ENCODE assay signal across 27 cellular contexts in the genomic region with DNA sequence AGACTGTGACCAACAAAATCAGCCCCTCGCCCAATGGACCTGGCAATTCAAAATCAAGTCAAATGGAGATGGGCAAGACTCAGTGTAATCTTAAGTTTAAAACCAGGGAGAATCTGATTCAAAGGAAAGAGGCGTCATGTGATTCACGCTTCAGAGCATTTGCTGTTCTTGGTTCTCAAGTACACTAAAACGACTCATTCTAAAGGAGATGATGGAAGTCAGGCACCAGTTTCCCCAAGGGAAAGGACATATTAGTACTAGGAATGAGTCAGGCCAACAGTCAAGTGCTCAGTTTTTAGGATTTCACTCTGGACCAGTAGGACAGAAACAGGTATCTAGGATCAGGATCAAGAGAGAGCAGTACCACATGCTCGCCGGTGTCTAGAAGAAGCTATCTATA.
"Had no signal": no experiment of that assay in that cellular context is flagged by ENCODE, and none has a peak within 500 bp of the region (broad histone marks: within the 10 kb centered on the region; RNA-seq: fewer than 3 reads in every experiment).

No MANE protein-coding gene starts in this region.

- FAIRE-seq: kidney, pancreas had no signal

- H3K4me3 ChIP-seq: coronary artery, esophagus squamous epithelium, gastroesophageal sphincter, heart left ventricle, hepatocyte, left lung, lower lobe of right lung, pancreas, right lobe of liver, smooth muscle cell, thyroid gland, vagina had no signal

- H3K36me3 ChIP-seq: esophagus squamous epithelium, gastroesophageal sphincter, heart left ventricle, left lung, lower lobe of right lung, neutrophil, pancreas, right lobe of liver, thyroid gland, vagina had no signal

- H3K9me3 ChIP-seq: esophagus squamous epithelium, gastroesophageal sphincter, heart left ventricle, left lung, lower lobe of right lung, neutrophil, pancreas, thyroid gland, vagina had no signal

- H3K79me2 ChIP-seq: hepatocyte had no signal

- H2AFZ ChIP-seq: hepatocyte had no signal

- H3K4me2 ChIP-seq: hepatocyte, smooth muscle cell had no signal

- H3K27ac ChIP-seq: coronary artery, esophagus squamous epithelium, foreskin keratinocyte, gastroesophageal sphincter, hepatocyte, left lung, lower lobe of right lung, neutrophil, pancreas, right lobe of liver had no signal

- H3K4me1 ChIP-seq: foreskin keratinocyte, left lung, pancreas had no signal

- DNase-seq: dermis blood vessel endothelial cell; effector memory CD4-positive, alpha-beta T cell; erythroblast; esophagus squamous epithelium; foreskin keratinocyte; heart left ventricle; kidney; left cardiac atrium; left lung; lower lobe of right lung; pancreas; right lobe of liver; stimulated activated CD4-positive, alpha-beta T cell treated with anti-CD3 and anti-CD28 coated beads, Interleukin-12 subunit alpha, Interleukin-12 subunit beta, amount 100 ng/mL, for 4 hours; stimulated activated CD4-positive, alpha-beta T cell treated with anti-CD3 and anti-CD28 coated beads, Interleukin-1b, Interleukin-23, amount 100 ng/mL, for 48 hours; stimulated activated CD4-positive, alpha-beta T cell treated with anti-CD3 and anti-CD28 coated beads, Interleukin-4, amount 100 ng/mL, for 1 hour; stimulated activated CD8-positive, alpha-beta memory T cell treated with anti-CD3 and anti-CD28 coated beads, Interleukin-4, amount 100 ng/mL, for 48 hours; stimulated activated naive CD4-positive, alpha-beta T cell; stimulated activated naive CD8-positive, alpha-beta T cell treated with anti-CD3 and anti-CD28 coated beads, Interleukin-15, amount 100 ng/mL, for 72 hours; trophoblast cell had no signal

- ATAC-seq: foreskin keratinocyte; heart left ventricle; left lung; lower lobe of right lung; natural killer cell treated with Interleukin-12 subunit alpha and Interleukin-12 subunit beta and Interleukin-15 and Interleukin-18, amount 100 ng/mL, for 72 hours; pancreas; right lobe of liver; stimulated activated naive CD8-positive, alpha-beta T cell treated with anti-CD3 and anti-CD28 coated beads, Interleukin-15, amount 100 ng/mL, for 72 hours had no signal

- H3K27me3 ChIP-seq: esophagus squamous epithelium, foreskin keratinocyte, gastroesophageal sphincter, heart left ventricle, hepatocyte, left lung, neutrophil, pancreas, right lobe of liver, thyroid gland, vagina had no signal
